ENCODE assay signal across 31 cellular contexts in genomic region chr17:4769628-4770027, GRCh38. TPM values are rescaled to one million over a fixed set of nuclear protein-coding genes. Genes with fewer than 3 reads are reported as not detected.
DNase-seq lines count a peak whose midpoint lies in the region; ATAC-seq and TF ChIP-seq lines count a peak whose summit lies in the region.
"Had no signal": no experiment of that assay in that cellular context is flagged by ENCODE, and none has a peak within 500 bp of the region (broad histone marks: within the 10 kb centered on the region; RNA-seq: fewer than 3 reads in every experiment).

No MANE protein-coding gene starts in this region.

- TF ChIP-seq RAD21 in SK-N-SH (IDR thresholded peaks at IDR 0.05; ENCODE audit: low read length): no peak
- no peak for TF ChIP-seq RAD21 in IMR-90 (IDR thresholded peaks at IDR 0.05; ENCODE audit: low read length)

- H2AK9ac ChIP-seq in IMR-90 (replicated peaks; ENCODE audit: low read depth, low read length, poor library complexity): no peak overlapping the region

- H2BK15ac ChIP-seq in IMR-90 (ENCODE audit: low read depth, low read length): no peak overlapping the region

- H3K56ac ChIP-seq in IMR-90 (ENCODE audit: extremely low read depth, insufficient read depth, low read length): no peak overlapping the region

- H2AFZ ChIP-seq in SK-N-SH (ENCODE audit: low read depth): no peak overlapping the region
- H2AFZ ChIP-seq in IMR-90 (replicated peaks; ENCODE audit: low read length, poor library complexity): no peak overlapping the region
- H2AFZ ChIP-seq: GM23338 had no signal

- no peak overlapping the region for H3K27ac Mint-ChIP-seq in CD4-positive, alpha-beta memory T cell
- H3K27ac Mint-ChIP-seq: activated T-cell treated with anti-CD3 and anti-CD28 coated beads, Interleukin-2, amount 50 U/mL, for 72 hours; GM23338; IgD-negative memory B cell had no signal

- H3K9ac ChIP-seq in SK-N-SH: no peak overlapping the region
- H3K9ac ChIP-seq in IMR-90 (ENCODE audit: low read depth, low read length): no peak overlapping the region

- TF ChIP-seq EP300 in SK-N-SH (IDR thresholded peaks at IDR 0.05; ENCODE audit: borderline replicate concordance in 1 of 2, low read depth in 1 of 2, low read length in 1 of 2): no peak
- no peak for TF ChIP-seq EP300 in ovary (IDR thresholded peaks at IDR 0.05)

- no peak overlapping the region for H2BK20ac ChIP-seq in IMR-90 (ENCODE audit: low read depth, low read length)

- ATAC-seq in SK-N-SH treated with all-trans-retinoic acid at 6 μM for 48 hours: no peak
- no peak for ATAC-seq in IMR-90 (ENCODE audit: low read depth)
- ATAC-seq: activated T-cell treated with anti-CD3 and anti-CD28 coated beads, Interleukin-2, amount 50 U/mL, for 72 hours; esophagus mucosa; gastroesophageal sphincter; GM23338; stimulated activated naive CD8-positive, alpha-beta T cell treated with anti-CD3 and anti-CD28 coated beads, Interleukin-15, Interleukin-2, amounts not matched to agents 100 U/mL and 50 U/mL, for 24 hours had no signal

- DNase-seq in SK-N-SH (no peak), IMR-90 (no peak), astrocyte of the hippocampus (ENCODE audit: low read depth, low spot score) (peak; percentile 26), renal cortical epithelial cell (ENCODE audit: low read depth) (peak; percentile 22), NCI-H226 (no peak), ovary (no peak)
- no peak for DNase-seq in CD4-positive, alpha-beta memory T cell
- DNase-seq: activated naive CD4-positive, alpha-beta T cell treated with anti-CD3 and anti-CD28 coated beads, Interleukin-2, amount 50 U/mL, for 16 hours; activated T-cell treated with anti-CD3 and anti-CD28 coated beads, Interleukin-2, amount 50 U/mL, for 72 hours; BE2C; effector memory CD4-positive, alpha-beta T cell; mesenchymal stem cell; MM.1S; NCI-H2171 treated with DMSO at 0.1 percent for 48 hours; NCI-H526 treated with DMSO at 0.1 percent for 48 hours; retina; stimulated activated CD4-positive, alpha-beta T cell treated with anti-CD3 and anti-CD28 coated beads, Interleukin-12 subunit alpha, Interleukin-12 subunit beta, amount 100 ng/mL, for 4 hours; stimulated activated CD4-positive, alpha-beta T cell treated with anti-CD3 and anti-CD28 coated beads, Interleukin-4, amount 100 ng/mL, for 4 hours; stimulated activated naive CD8-positive, alpha-beta T cell treated with anti-CD3 and anti-CD28 coated beads, Interleukin-15, Interleukin-2, amounts not matched to agents 100 U/mL and 50 U/mL, for 24 hours had no signal

- 70% methylated on average over 2 of the region's 2 CpGs for WGBS in SK-N-SH (ENCODE audit: low lambda C conversion rate)
- WGBS in IMR-90 (ENCODE audit: extremely low coverage in 2 of 2, insufficient read length in 1 of 2), 2 experiments: no CpG with 5 or more reads among the region's 2 CpGs
- 80 to 95% (median 89%) methylated on average over 2 of the region's 2 CpGs for WGBS in ovary, 3 donors

- in situ Hi-C loops in IMR-90 (cut with MboI; ENCODE audit: low sequenced_read_pairs): no loop called here

- CTCF ChIA-PET in SK-N-SH (lab: Yijun Ruan, JAX): interaction anchor here (1.8 kb wide), 1 partner anchor 134 kb away, joined by 5 read pairs; the partner anchor contains the start of gene CHRNE
- CTCF ChIA-PET in IMR-90 (lab: Yijun Ruan, JAX): no interaction called here
- CTCF ChIA-PET in CD4-positive, alpha-beta memory T cell (lab: Charles Lee; ENCODE audit: partially characterized antibody): no interaction called here

- H3K9me3 Mint-ChIP-seq in CD4-positive, alpha-beta memory T cell: no peaks in the 10 kb centered on the region
- H3K9me3 Mint-ChIP-seq: activated T-cell treated with anti-CD3 and anti-CD28 coated beads, Interleukin-2, amount 50 U/mL, for 72 hours; GM23338; IgD-negative memory B cell had no signal

- H4K20me1 ChIP-seq in SK-N-SH (ENCODE audit: insufficient read depth): no peaks in the 10 kb centered on the region
- H4K20me1 ChIP-seq in IMR-90 (ENCODE audit: insufficient read depth, low read length): no peaks in the 10 kb centered on the region; the same call in 1 of the 2 replicates

- no peaks in the 10 kb centered on the region for H3K9me1 ChIP-seq in IMR-90 (ENCODE audit: insufficient read depth, low read length)

- H3K4me1 ChIP-seq in SK-N-SH (ENCODE audit: control insufficient read depth in 1 of 2, insufficient read depth in 2 of 2, low read depth in 1 of 2, low read length in 1 of 2) (peaks cover 0 to 10% of the 10 kb centered on the region in 2 experiments; a peak in 1 of 4 replicates), IMR-90 (ENCODE audit: control insufficient read depth, insufficient read depth, low read length) (no peaks in the 10 kb centered on the region), ovary (ENCODE audit: insufficient read depth) (no peaks in the 10 kb centered on the region)
- H3K4me1 ChIP-seq in CD4-positive, alpha-beta memory T cell (ENCODE audit: insufficient read depth, low read length): peaks cover 7% of the 10 kb centered on the region
- H3K4me1 ChIP-seq: ascending aorta, BE2C, gastroesophageal sphincter had no signal

- H3F3A ChIP-seq in SK-N-SH (replicated peaks; ENCODE audit: insufficient read depth): no peaks in the 10 kb centered on the region

- BruUV-seq in IMR-90 (replicated peaks; lab: Mats Ljungman, UMichigan): no TSS peak

- no peak overlapping the region for H4K8ac ChIP-seq in IMR-90 (ENCODE audit: low read depth in 2 of 2, low read length in 2 of 2)

- no peaks in the 10 kb centered on the region for H3K79me2 ChIP-seq in SK-N-SH (ENCODE audit: insufficient read depth)

- H3K79me1 ChIP-seq in IMR-90 (ENCODE audit: low read depth in 1 of 2, low read length in 2 of 2): no peaks in the 10 kb centered on the region

- H4K91ac ChIP-seq in IMR-90 (ENCODE audit: insufficient read depth, low read depth, low read length): no peak overlapping the region

- TF ChIP-seq CTCF in SK-N-SH (IDR thresholded peaks at IDR 0.05) (no peak), IMR-90 (conservative IDR thresholded peaks at IDR 0.05; ENCODE audit: low read depth, low read length) (no peak), ovary (IDR thresholded peaks at IDR 0.05) (no peak)

- H4K5ac ChIP-seq in IMR-90 (ENCODE audit: low read depth, low read length): no peak overlapping the region

- H3K9me3 ChIP-seq in SK-N-SH: no peaks in the 10 kb centered on the region
- no peaks in the 10 kb centered on the region for H3K9me3 ChIP-seq in IMR-90 (ENCODE audit: control insufficient read depth, insufficient read depth, low read length)
- H3K9me3 ChIP-seq in ovary: no peaks in the 10 kb centered on the region
- no peaks in the 10 kb centered on the region for H3K9me3 ChIP-seq in CD4-positive, alpha-beta memory T cell (ENCODE audit: control insufficient read depth in 1 of 2, low read length in 2 of 2)
- H3K9me3 ChIP-seq: ascending aorta, BE2C, gastroesophageal sphincter had no signal

- peaks cover 7 to 15% (median 9%) of the 10 kb centered on the region in 4 donors for H3K4me1 Mint-ChIP-seq in CD4-positive, alpha-beta memory T cell
- H3K4me1 Mint-ChIP-seq: GM23338 had no signal

- dilution Hi-C loops in IMR-90 (cut with HindIII; ENCODE audit: low sequenced_read_pairs, unreplicated experiment): no loop called here

- H3K4ac ChIP-seq in IMR-90 (ENCODE audit: low read depth, low read length): no peak overlapping the region

- no peaks in the 10 kb centered on the region for H3K36me3 Mint-ChIP-seq in CD4-positive, alpha-beta memory T cell
- H3K36me3 Mint-ChIP-seq: IgD-negative memory B cell had no signal

- H2BK5ac ChIP-seq in IMR-90 (ENCODE audit: low read depth, low read length, poor library complexity, severe bottlenecking): no peak overlapping the region

- H2AK5ac ChIP-seq in IMR-90 (ENCODE audit: low read depth, low read length): no peak overlapping the region

- H3K14ac ChIP-seq in IMR-90 (replicated peaks; ENCODE audit: low read depth, low read length): no peak overlapping the region

- no peak overlapping the region for H3K4me3 Mint-ChIP-seq in CD4-positive, alpha-beta memory T cell
- H3K4me3 Mint-ChIP-seq: activated T-cell treated with anti-CD3 and anti-CD28 coated beads, Interleukin-2, amount 50 U/mL, for 72 hours; GM23338; IgD-negative memory B cell had no signal

- POLR2A ChIA-PET in SK-N-SH (lab: Yijun Ruan, JAX) (no interaction called here), IMR-90 (lab: Charles Lee; ENCODE audit: unreplicated experiment) (no interaction called here)
- POLR2A ChIA-PET in CD4-positive, alpha-beta memory T cell (lab: Charles Lee; ENCODE audit: partially characterized antibody): no interaction called here

- peaks cover 2 to 7% of the 10 kb centered on the region in 2 donors for H3K27me3 Mint-ChIP-seq in CD4-positive, alpha-beta memory T cell

- H2BK120ac ChIP-seq in IMR-90 (ENCODE audit: low read depth, low read length): no peak overlapping the region

- no peak overlapping the region for H3K4me3 ChIP-seq in SK-N-SH (ENCODE audit: low read depth in 2 of 2, low read length in 1 of 2)
- no peak overlapping the region for H3K4me3 ChIP-seq in IMR-90 (ENCODE audit: insufficient read depth, low read depth, low read length)
- H3K4me3 ChIP-seq in ovary: no peak overlapping the region
- no peak overlapping the region for H3K4me3 ChIP-seq in CD4-positive, alpha-beta memory T cell (ENCODE audit: low read length in 2 of 2)
- H3K4me3 ChIP-seq: ascending aorta, gastroesophageal sphincter, GM23338 had no signal

- intact Hi-C loops in IMR-90 (cut with micrococcal nuclease): loop anchor here (2.0 kb wide), 1 partner anchor 39 kb away; the partner anchor contains the start of gene MED11
- intact Hi-C loops in ovary (cut with DNase I): no loop called here
- intact Hi-C loops in CD4-positive, alpha-beta memory T cell (cut with micrococcal nuclease): no loop called here

- H3K23ac ChIP-seq in IMR-90 (ENCODE audit: low read depth, low read length): no peak overlapping the region

- H3K36me3 ChIP-seq in SK-N-SH (replicated peaks in 1 of 2; ENCODE audit: control insufficient read depth in 1 of 2, insufficient read depth in 2 of 2, low read length in 1 of 2) (no peaks in the 10 kb centered on the region), IMR-90 (ENCODE audit: control insufficient read depth, insufficient read depth, low read length) (no peaks in the 10 kb centered on the region), ovary (no peaks in the 10 kb centered on the region)
- no peaks in the 10 kb centered on the region for H3K36me3 ChIP-seq in CD4-positive, alpha-beta memory T cell (ENCODE audit: insufficient read depth, low read length)
- H3K36me3 ChIP-seq: ascending aorta, BE2C, gastroesophageal sphincter had no signal

- H3K4me2 ChIP-seq in SK-N-SH (no peak overlapping the region), IMR-90 (ENCODE audit: low read depth, low read length) (no peak overlapping the region)
- H3K4me2 ChIP-seq: GM23338 had no signal

- H3K27ac ChIP-seq in SK-N-SH (ENCODE audit: low read depth in 2 of 2, low read length in 1 of 2): no peak overlapping the region
- H3K27ac ChIP-seq in IMR-90 (ENCODE audit: insufficient read depth, low read length): no peak overlapping the region
- H3K27ac ChIP-seq in ovary: no peak overlapping the region
- no peak overlapping the region for H3K27ac ChIP-seq in CD4-positive, alpha-beta memory T cell (ENCODE audit: low read depth, low read length)
- H3K27ac ChIP-seq: 22Rv1, ascending aorta, gastroesophageal sphincter had no signal

- no peak overlapping the region for H3K18ac ChIP-seq in IMR-90 (ENCODE audit: low read depth, low read length)

- H3K27me3 ChIP-seq in SK-N-SH (ENCODE audit: insufficient read depth) (peaks cover 36% of the 10 kb centered on the region), IMR-90 (ENCODE audit: control insufficient read depth, insufficient read depth, low read length) (peaks cover 26% of the 10 kb centered on the region), ovary (no peaks in the 10 kb centered on the region)
- H3K27me3 ChIP-seq in CD4-positive, alpha-beta memory T cell (ENCODE audit: insufficient read depth, low read length): no peaks in the 10 kb centered on the region
- H3K27me3 ChIP-seq: ascending aorta had no signal

- TF ChIP-seq POLR2A in IMR-90 (IDR thresholded peaks at IDR 0.05; ENCODE audit: low read depth, low read length) (no peak), ovary (IDR thresholded peaks at IDR 0.05) (no peak)

- H3K9me2 ChIP-seq in SK-N-SH: no peaks in the 10 kb centered on the region

RNA-seq across cellular contexts. Expression of gene TM4SF5, which starts 2.1 kb away (rescaled TPM):
- not detected in 2 replicates for polyA plus RNA-seq in SK-N-SH (2012; rRNA removed)
- not detected in 2 replicates for polyA plus RNA-seq in SK-N-SH (2012; cell fraction: cytosol; rRNA removed)
- not detected in 2 replicates for polyA plus RNA-seq in SK-N-SH (2012; cell fraction: nucleus; rRNA removed)
- total RNA-seq in IMR-90 (2012; rRNA removed): not detected in 2 replicates
- not detected in 2 replicates for polyA plus RNA-seq in IMR-90 (2012; rRNA removed)
- polyA plus RNA-seq in IMR-90 (2012; cell fraction: cytosol; rRNA removed): not detected in 2 replicates
- not detected in 2 replicates for polyA plus RNA-seq in IMR-90 (2012; cell fraction: nucleus; rRNA removed; ENCODE audit: low replicate concordance)
- not detected in 2 replicates for total RNA-seq in renal cortical epithelial cell
- total RNA-seq in ovary: under 1 TPM in 2 of 7 donors, not detected in 5; 0.31 to 0.83 TPM
- polyA plus RNA-seq in ovary: not detected
- total RNA-seq in CD4-positive, alpha-beta memory T cell: not detected
- polyA plus RNA-seq in CD4-positive, alpha-beta memory T cell: not detected
- total RNA-seq: activated CD8-positive, alpha-beta memory T cell treated with anti-CD3 and anti-CD28 coated beads for 36 hours; activated T-cell treated with anti-CD3 and anti-CD28 coated beads, Interleukin-2, amount 50 U/mL, for 72 hours; ascending aorta; chondrocyte; Daoy; esophagus mucosa; gastroesophageal sphincter; GM23338; kidney epithelial cell; myocyte had no signal
- polyA plus RNA-seq: GM23338, IgD-negative memory B cell had no signal

RNA-seq across cellular contexts. Expression of gene VMO1, which starts 16.5 kb away (rescaled TPM):
- polyA plus RNA-seq in SK-N-SH (2012; rRNA removed): 0.76 and 1.3 TPM in 2 replicates
- polyA plus RNA-seq in SK-N-SH (2012; cell fraction: cytosol; rRNA removed): 0.39 and 0.62 TPM in 2 replicates
- 1.6 and 5.5 TPM in 2 replicates for polyA plus RNA-seq in SK-N-SH (2012; cell fraction: nucleus; rRNA removed)
- total RNA-seq in IMR-90 (2012; rRNA removed): not detected in 2 replicates
- polyA plus RNA-seq in IMR-90 (2012; rRNA removed): 0.14 TPM in 1 of 2 replicates, not detected in the other
- 0.24 TPM in 1 of 2 replicates, not detected in the other for polyA plus RNA-seq in IMR-90 (2012; cell fraction: cytosol; rRNA removed)
- 0.25 TPM in 2 replicates for polyA plus RNA-seq in IMR-90 (2012; cell fraction: nucleus; rRNA removed; ENCODE audit: low replicate concordance)
- not detected in 2 replicates for total RNA-seq in renal cortical epithelial cell
- 1 to 10 TPM in 5 of 7 donors, under 1 TPM in 2; 0.69 to 3.5 (median 1.3) TPM for total RNA-seq in ovary
- polyA plus RNA-seq in ovary: 1 to 10 TPM in 1 of 2 donors, not detected in 1; 1.1 TPM
- under 1 TPM in 1 of 2 experiments, not detected in 1; 0.50 TPM for total RNA-seq in CD4-positive, alpha-beta memory T cell
- not detected for polyA plus RNA-seq in CD4-positive, alpha-beta memory T cell
- total RNA-seq: ascending aorta, Daoy, kidney epithelial cell, myocyte had no signal
- polyA plus RNA-seq: IgD-negative memory B cell had no signal

RNA-seq across cellular contexts. Expression of gene GLTPD2, which starts 19.1 kb away (rescaled TPM):
- polyA plus RNA-seq in SK-N-SH (2012; rRNA removed) (not detected in 2 replicates), IMR-90 (2012; rRNA removed) (not detected in 2 replicates), ovary (not detected)
- not detected in 2 replicates for polyA plus RNA-seq in SK-N-SH (2012; cell fraction: cytosol; rRNA removed)
- 0.07 TPM in 1 of 2 replicates, not detected in the other for polyA plus RNA-seq in SK-N-SH (2012; cell fraction: nucleus; rRNA removed)
- total RNA-seq in IMR-90 (2012; rRNA removed) (not detected in 2 replicates), renal cortical epithelial cell (not detected in 2 replicates), ovary (not detected)
- not detected in 2 replicates for polyA plus RNA-seq in IMR-90 (2012; cell fraction: cytosol; rRNA removed)
- not detected in 2 replicates for polyA plus RNA-seq in IMR-90 (2012; cell fraction: nucleus; rRNA removed; ENCODE audit: low replicate concordance)
- total RNA-seq in CD4-positive, alpha-beta memory T cell: not detected
- not detected for polyA plus RNA-seq in CD4-positive, alpha-beta memory T cell
- total RNA-seq: activated CD8-positive, alpha-beta memory T cell treated with anti-CD3 and anti-CD28 coated beads for 36 hours; activated T-cell treated with anti-CD3 and anti-CD28 coated beads, Interleukin-2, amount 50 U/mL, for 72 hours; ascending aorta; chondrocyte; Daoy; esophagus mucosa; gastroesophageal sphincter; kidney epithelial cell; myocyte had no signal
- polyA plus RNA-seq: IgD-negative memory B cell had no signal

RNA-seq across cellular contexts. Expression of gene PSMB6, which starts 26.3 kb away (rescaled TPM):
- 325 and 331 TPM in 2 replicates for polyA plus RNA-seq in SK-N-SH (2012; rRNA removed)
- 253 and 290 TPM in 2 replicates for polyA plus RNA-seq in SK-N-SH (2012; cell fraction: cytosol; rRNA removed)
- polyA plus RNA-seq in SK-N-SH (2012; cell fraction: nucleus; rRNA removed): 152 and 202 TPM in 2 replicates
- 217 and 244 TPM in 2 replicates for total RNA-seq in IMR-90 (2012; rRNA removed)
- polyA plus RNA-seq in IMR-90 (2012; rRNA removed): 254 and 291 TPM in 2 replicates
- 313 and 446 TPM in 2 replicates for polyA plus RNA-seq in IMR-90 (2012; cell fraction: cytosol; rRNA removed)
- 108 and 126 TPM in 2 replicates for polyA plus RNA-seq in IMR-90 (2012; cell fraction: nucleus; rRNA removed; ENCODE audit: low replicate concordance)
- 79.0 and 204 TPM in 2 replicates for total RNA-seq in renal cortical epithelial cell
- total RNA-seq in ovary: 100 to 1,000 TPM in 1 of 7 donors, 10 to 100 TPM in 6; 74.6 to 123 (median 87.9) TPM
- polyA plus RNA-seq in ovary: 100 to 1,000 TPM in 1 of 2 donors, 10 to 100 TPM in 1; 87.8 to 111 TPM
- total RNA-seq in CD4-positive, alpha-beta memory T cell: 10 to 100 TPM; 44.4 to 46.4 TPM
- 100 to 1,000 TPM; 235 to 462 TPM for polyA plus RNA-seq in CD4-positive, alpha-beta memory T cell

RNA-seq across cellular contexts. Expression of gene CXCL16, which starts 29.9 kb away (rescaled TPM):
- polyA plus RNA-seq in SK-N-SH (2012; rRNA removed) (3.4 and 4.3 TPM in 2 replicates), IMR-90 (2012; rRNA removed) (1.2 and 1.6 TPM in 2 replicates), ovary (10 to 100 TPM in 1 of 2 donors, 1 to 10 TPM in 1; 7.6 to 41.6 TPM)
- 3.6 and 4.6 TPM in 2 replicates for polyA plus RNA-seq in SK-N-SH (2012; cell fraction: cytosol; rRNA removed)
- 1.5 and 1.7 TPM in 2 replicates for polyA plus RNA-seq in SK-N-SH (2012; cell fraction: nucleus; rRNA removed)
- total RNA-seq in IMR-90 (2012; rRNA removed) (0.28 and 0.36 TPM in 2 replicates), renal cortical epithelial cell (36.2 and 48.6 TPM in 2 replicates), ovary (10 to 100 TPM in 6 of 7 donors, 1 to 10 TPM in 1; 5.8 to 30.7 (median 16.8) TPM)
- 0.97 and 2.4 TPM in 2 replicates for polyA plus RNA-seq in IMR-90 (2012; cell fraction: cytosol; rRNA removed)
- 0.62 and 0.70 TPM in 2 replicates for polyA plus RNA-seq in IMR-90 (2012; cell fraction: nucleus; rRNA removed; ENCODE audit: low replicate concordance)
- 1 to 10 TPM; 3.2 to 3.4 TPM for total RNA-seq in CD4-positive, alpha-beta memory T cell
- 1 to 10 TPM; 1.8 to 3.8 TPM for polyA plus RNA-seq in CD4-positive, alpha-beta memory T cell

Comparison
In these comparisons a context has a peak if more than half of its experiments do, and no peak if none do; other contexts are left out.
1. DNase-seq: peak in astrocyte of the hippocampus (single experiment) and renal cortical epithelial cell (single experiment); none in SK-N-SH (single experiment), IMR-90 (single experiment), NCI-H226 (single experiment), ovary (0 of 5) and CD4-positive, alpha-beta memory T cell (0 of 5).